Comparison of ENCODE assay signal across 14 cellular contexts in genomic region chr7:94177441-94177840, GRCh38.
"Had no signal": no experiment of that assay in that cellular context is flagged by ENCODE, and none has a peak within 500 bp of the region (broad histone marks: within the 10 kb centered on the region; RNA-seq: fewer than 3 reads in every experiment).

No MANE protein-coding gene starts in this region.

- H3K9me3 ChIP-seq: ascending aorta, breast epithelium, gastroesophageal sphincter, left lung, tibial artery, vagina had no signal

- H3K79me2 ChIP-seq: parathyroid adenoma had no signal

- H3K4me3 Mint-ChIP-seq: activated naive CD4-positive, alpha-beta T cell treated with anti-CD3 and anti-CD28 coated beads for 36 hours; naive thymus-derived CD4-positive, alpha-beta T cell; stimulated activated effector memory CD8-positive, alpha-beta T cell treated with anti-CD3 and anti-CD28 coated beads, Interleukin-12 subunit alpha, Interleukin-12 subunit beta, amount 100 ng/mL, for 72 hours had no signal

- H3K36me3 Mint-ChIP-seq: naive thymus-derived CD4-positive, alpha-beta T cell; stimulated activated effector memory CD8-positive, alpha-beta T cell treated with anti-CD3 and anti-CD28 coated beads, Interleukin-12 subunit alpha, Interleukin-12 subunit beta, amount 100 ng/mL, for 72 hours had no signal

- H3K4me3 ChIP-seq: ascending aorta, breast epithelium, gastroesophageal sphincter, left lung, tibial artery, vagina had no signal

- H3K9ac ChIP-seq: parathyroid adenoma had no signal

- H3K4me1 Mint-ChIP-seq: stimulated activated effector memory CD8-positive, alpha-beta T cell treated with anti-CD3 and anti-CD28 coated beads, Interleukin-12 subunit alpha, Interleukin-12 subunit beta, amount 100 ng/mL, for 72 hours had no signal

- H3K4me1 ChIP-seq: ascending aorta, breast epithelium, gastroesophageal sphincter, left lung, parathyroid adenoma, tibial artery, vagina had no signal

- H3K27ac Mint-ChIP-seq: activated naive CD4-positive, alpha-beta T cell treated with anti-CD3 and anti-CD28 coated beads for 36 hours; naive thymus-derived CD4-positive, alpha-beta T cell; stimulated activated effector memory CD8-positive, alpha-beta T cell treated with anti-CD3 and anti-CD28 coated beads, Interleukin-12 subunit alpha, Interleukin-12 subunit beta, amount 100 ng/mL, for 72 hours had no signal

- H2AFZ ChIP-seq: parathyroid adenoma had no signal

- H3K36me3 ChIP-seq: ascending aorta, breast epithelium, gastroesophageal sphincter, left lung, tibial artery, vagina had no signal

- H3K27me3 ChIP-seq: ascending aorta, breast epithelium, gastroesophageal sphincter, left lung, tibial artery, vagina had no signal

- DNase-seq: activated CD4-positive, CD25-positive, alpha-beta regulatory T cell treated with anti-CD3 and anti-CD28 coated beads, Interleukin-2, amount 50 U/mL, for 72 hours; activated naive CD4-positive, alpha-beta T cell treated with anti-CD3 and anti-CD28 coated beads for 36 hours; islet precursor cell; left lung; naive thymus-derived CD4-positive, alpha-beta T cell; stimulated activated CD4-positive, alpha-beta T cell treated with anti-CD3 and anti-CD28 coated beads, Interleukin-12 subunit alpha, Interleukin-12 subunit beta, amount 100 ng/mL, for 4 hours; stimulated activated CD4-positive, alpha-beta T cell treated with anti-CD3 and anti-CD28 coated beads, Interleukin-2, amount 100 ng/mL, for 24 hours; tibial artery had no signal

- H3K9me3 Mint-ChIP-seq: activated naive CD4-positive, alpha-beta T cell treated with anti-CD3 and anti-CD28 coated beads for 36 hours; stimulated activated effector memory CD8-positive, alpha-beta T cell treated with anti-CD3 and anti-CD28 coated beads, Interleukin-12 subunit alpha, Interleukin-12 subunit beta, amount 100 ng/mL, for 72 hours had no signal

- H3K27ac ChIP-seq: ascending aorta, breast epithelium, gastroesophageal sphincter, left lung, parathyroid adenoma, tibial artery, vagina had no signal
